Comparison of ENCODE assay signal across 7 cellular contexts in genomic region chr6:16118825-16119224, GRCh38.
"Had no signal": no experiment of that assay in that cellular context is flagged by ENCODE, and none has a peak within 500 bp of the region (broad histone marks: within the 10 kb centered on the region; RNA-seq: fewer than 3 reads in every experiment).

No MANE protein-coding gene starts in this region.

- H3K27ac ChIP-seq: HL-60 had no signal

- DNase-seq: H9, HCEC 1CT, KG1 had no signal

- H3K4me3 ChIP-seq: GM23338 had no signal

- FAIRE-seq: H1, H54 had no signal

- H2AFZ ChIP-seq: GM23338 had no signal

- H3K4me2 ChIP-seq: GM23338 had no signal

- ATAC-seq: GM23338 had no signal
